ENCODE assay signal across 18 cellular contexts in genomic region chr5:174545926-174546325, GRCh38.
DNase-seq lines count a peak whose midpoint lies in the region; ATAC-seq, FAIRE-seq and TF ChIP-seq lines count a peak whose summit lies in the region.
"Had no signal": no experiment of that assay in that cellular context is flagged by ENCODE, and none has a peak within 500 bp of the region (broad histone marks: within the 10 kb centered on the region; RNA-seq: fewer than 3 reads in every experiment).

No MANE protein-coding gene starts in this region.

- intact Hi-C loops in activated CD4-positive, alpha-beta T cell treated with anti-CD3 and anti-CD28 coated beads for 36 hours (cut with DNase I, micrococcal nuclease): no loop called here
- intact Hi-C loops in GM12878 (cut with micrococcal nuclease; ENCODE audit: unreplicated experiment): no loop called here

- no peak overlapping the region for H2AFZ ChIP-seq in GM12878 (ENCODE audit: control insufficient read depth, low read depth, low read length)
- H2AFZ ChIP-seq in neural progenitor cell (replicated peaks): no peak overlapping the region

- ATAC-seq in activated CD4-positive, alpha-beta T cell treated with anti-CD3 and anti-CD28 coated beads for 36 hours: no peak
- ATAC-seq in GM12878: peak; percentile 21; the same call in 1 of the 3 replicates
- ATAC-seq in GM21576 (IDR thresholded peaks at IDR 0.05; ENCODE audit: unreplicated experiment): no peak
- ATAC-seq: A549 had no signal

- H3K27me3 Mint-ChIP-seq in activated CD4-positive, alpha-beta T cell treated with anti-CD3 and anti-CD28 coated beads for 36 hours: no peaks in the 10 kb centered on the region
- peaks cover 17% of the 10 kb centered on the region for H3K27me3 Mint-ChIP-seq in neural progenitor cell (ENCODE audit: insufficient read depth, low read depth)

- POLR2A ChIA-PET in activated CD4-positive, alpha-beta T cell treated with anti-CD3 and anti-CD28 coated beads for 36 hours (lab: Charles Lee): no interaction called here
- POLR2A ChIA-PET in GM12878 (lab: Charles Lee): no interaction called here

- H3K36me3 ChIP-seq in GM12878 (ENCODE audit: control insufficient read depth in 2 of 2, insufficient read depth in 2 of 2, low read length in 1 of 2) (no peaks in the 10 kb centered on the region), neural progenitor cell (no peaks in the 10 kb centered on the region)

- H3K27me3 ChIP-seq in GM12878 (replicated peaks in 1 of 2; ENCODE audit: control insufficient read depth in 2 of 2, insufficient read depth in 2 of 2, low read length in 1 of 2): peaks cover 0 to 2% of the 10 kb centered on the region in 2 experiments; a peak in 1 of 4 replicates
- no peaks in the 10 kb centered on the region for H3K27me3 ChIP-seq in neural progenitor cell

- H3K4me1 Mint-ChIP-seq in activated CD4-positive, alpha-beta T cell treated with anti-CD3 and anti-CD28 coated beads for 36 hours: no peaks in the 10 kb centered on the region
- H3K4me1 Mint-ChIP-seq in neural progenitor cell: peaks cover 21% of the 10 kb centered on the region

- SMC1A ChIA-PET in GM12878 (lab: Charles Lee; ENCODE audit: uncharacterized antibody, unreplicated experiment): no interaction called here

- no peak for TF ChIP-seq RAD21 in GM12878 (IDR thresholded peaks at IDR 0.05; ENCODE audit: insufficient read depth, low read depth, low read length)

- no peaks in the 10 kb centered on the region for H3K36me3 Mint-ChIP-seq in activated CD4-positive, alpha-beta T cell treated with anti-CD3 and anti-CD28 coated beads for 36 hours (ENCODE audit: low read depth)
- no peaks in the 10 kb centered on the region for H3K36me3 Mint-ChIP-seq in neural progenitor cell

- no TSS peak for BruUV-seq in GM12878 (replicated peaks; lab: Mats Ljungman, UMichigan)

- in situ Hi-C loops in GM12878 (cut with MboI): no loop called here

- RAD21 ChIA-PET in GM12878 (lab: Charles Lee; ENCODE audit: unreplicated experiment): no interaction called here

- no peaks in the 10 kb centered on the region for H3K9me3 Mint-ChIP-seq in activated CD4-positive, alpha-beta T cell treated with anti-CD3 and anti-CD28 coated beads for 36 hours (ENCODE audit: low read depth)
- peaks cover 5% of the 10 kb centered on the region for H3K9me3 Mint-ChIP-seq in neural progenitor cell
- H3K9me3 Mint-ChIP-seq: CD4-positive, alpha-beta T cell; H9 had no signal

- H3K4me1 ChIP-seq in GM12878 (ENCODE audit: control insufficient read depth, insufficient read depth, low read length): no peaks in the 10 kb centered on the region; the same call in 1 of the 2 replicates
- peaks cover 9% of the 10 kb centered on the region for H3K4me1 ChIP-seq in neural progenitor cell
- H3K4me1 ChIP-seq: A549 had no signal

- CTCF ChIA-PET in activated CD4-positive, alpha-beta T cell treated with anti-CD3 and anti-CD28 coated beads for 36 hours (lab: Charles Lee): no interaction called here
- CTCF ChIA-PET in GM12878 (lab: Yijun Ruan, JAX): no interaction called here

- no peak for TF ChIP-seq EP300 in GM12878 (IDR thresholded peaks at IDR 0.05; ENCODE audit: borderline replicate concordance in 1 of 2, control insufficient read depth in 1 of 2, low read depth in 2 of 2, low read length in 2 of 2)

- no peak for FAIRE-seq in GM12878 (lab: Jason Lieb, UNC)
- FAIRE-seq: A549, D721Med, G401.6, H1 had no signal

- no peak overlapping the region for H3K27ac ChIP-seq in GM12878 (ENCODE audit: control insufficient read depth, insufficient read depth)
- no peak overlapping the region for H3K27ac ChIP-seq in neural progenitor cell
- H3K27ac ChIP-seq: 22Rv1, A549, C4-2B, HL-60 had no signal

- H3K79me2 ChIP-seq in GM12878 (ENCODE audit: control insufficient read depth, insufficient read depth, low read length): no peaks in the 10 kb centered on the region
- H3K79me2 ChIP-seq in neural progenitor cell (ENCODE audit: low read depth): no peaks in the 10 kb centered on the region

- H3K4me3 ChIP-seq in GM12878 (no peak overlapping the region), neural progenitor cell (no peak overlapping the region)
- H3K4me3 ChIP-seq: A549 had no signal

- no peak overlapping the region for H3K4me3 Mint-ChIP-seq in activated CD4-positive, alpha-beta T cell treated with anti-CD3 and anti-CD28 coated beads for 36 hours
- no peak overlapping the region for H3K4me3 Mint-ChIP-seq in neural progenitor cell
- H3K4me3 Mint-ChIP-seq: CD4-positive, alpha-beta T cell; H9 had no signal

- H3F3A ChIP-seq in neural progenitor cell (ENCODE audit: low read depth): no peaks in the 10 kb centered on the region

- no peak for TF ChIP-seq POLR2A in GM12878 (IDR thresholded peaks at IDR 0.05; ENCODE audit: low read depth, low read length)

- no peak overlapping the region for H3K27ac Mint-ChIP-seq in activated CD4-positive, alpha-beta T cell treated with anti-CD3 and anti-CD28 coated beads for 36 hours
- H3K27ac Mint-ChIP-seq in neural progenitor cell: no peak overlapping the region
- H3K27ac Mint-ChIP-seq: CD4-positive, alpha-beta T cell; H9 had no signal

- H3K9ac ChIP-seq in GM12878 (ENCODE audit: control insufficient read depth, insufficient read depth, low read length) (no peak overlapping the region), neural progenitor cell (no peak overlapping the region)

- no peaks in the 10 kb centered on the region; the same call in 1 of the 2 replicates for H4K20me1 ChIP-seq in GM12878 (ENCODE audit: control insufficient read depth, insufficient read depth)
- no peaks in the 10 kb centered on the region for H4K20me1 ChIP-seq in neural progenitor cell (ENCODE audit: low read depth)

- H3K9me3 ChIP-seq in GM12878 (replicated peaks; ENCODE audit: control insufficient read depth, insufficient read depth, low read length): no peaks in the 10 kb centered on the region
- H3K9me3 ChIP-seq in neural progenitor cell (ENCODE audit: low read depth): no peaks in the 10 kb centered on the region
- H3K9me3 ChIP-seq: A549, Caco-2 had no signal

- no peak overlapping the region for H3K4me2 ChIP-seq in GM12878 (ENCODE audit: control insufficient read depth, insufficient read depth)
- H3K4me2 ChIP-seq in neural progenitor cell: no peak overlapping the region
- H3K4me2 ChIP-seq: A549 had no signal

- 4% methylated on average over 3 of the region's 3 CpGs for WGBS in GM12878 (ENCODE audit: insufficient coverage, insufficient replicate concordance, low lambda C conversion rate, missing lambda C conversion rate)

- TF ChIP-seq CTCF in GM12878 (IDR thresholded peaks at IDR 0.05 in 2 of 3, conservative IDR thresholded peaks at IDR 0.05 in 1 of 3; ENCODE audit: control insufficient read depth in 2 of 3, extremely low read depth in 1 of 3, insufficient read depth in 1 of 3, low read depth in 3 of 3, low read length in 3 of 3) (no peak), neural progenitor cell (IDR thresholded peaks at IDR 0.05) (no peak)

- DNase-seq in activated CD4-positive, alpha-beta T cell treated with anti-CD3 and anti-CD28 coated beads for 36 hours: peak; percentile 5
- DNase-seq in activated CD4-positive, alpha-beta T cell treated with anti-CD3 and anti-CD28 coated beads for 4 hours: no peak
- DNase-seq in M059J (ENCODE audit: low read depth) (peak; percentile 32), GM12878 (ENCODE audit: low read depth, low spot score) (peak; percentile 17), neural progenitor cell (ENCODE audit: low spot score) (no peak)
- no peak for DNase-seq in stimulated activated CD4-positive, alpha-beta T cell treated with anti-CD3 and anti-CD28 coated beads, Interleukin-15, amount 100 ng/mL, for 24 hours
- DNase-seq: AML-193; Caco-2; CD4-positive, alpha-beta T cell; H9 had no signal

TF ChIP-seq in GM12878, 131 proteins besides CTCF, POLR2A, EP300 and RAD21 (continues in another document):
- TF ChIP-seq SRF (IDR thresholded peaks at IDR 0.05; ENCODE audit: low read depth in 2 of 2, low read length in 2 of 2) (no peak), CEBPB (IDR thresholded peaks at IDR 0.05; ENCODE audit: borderline replicate concordance in 1 of 2, low read depth in 2 of 2, low read length in 2 of 2) (no peak), DPF2 (IDR thresholded peaks at IDR 0.05) (no peak), RAD51 (IDR thresholded peaks at IDR 0.05) (no peak), ZBED1 (IDR thresholded peaks at IDR 0.05; ENCODE audit: borderline replicate concordance) (no peak), FOS (IDR thresholded peaks at IDR 0.05; ENCODE audit: borderline replicate concordance, extremely low read depth, insufficient read length) (no peak), FOXM1 (IDR thresholded peaks at IDR 0.05; ENCODE audit: low read depth, low read length) (no peak), USF2 (IDR thresholded peaks at IDR 0.05; ENCODE audit: borderline replicate concordance, low read depth, low read length) (no peak), MTA2 (IDR thresholded peaks at IDR 0.05; ENCODE audit: low read depth) (peak; percentile 16; the same call in 1 of the 2 replicates), SPI1 (IDR thresholded peaks at IDR 0.05; ENCODE audit: borderline replicate concordance, insufficient read depth, low read depth, low read length) (peak; percentile 1; the same call in 1 of the 2 replicates)

Comparison
In these comparisons a context has a peak if more than half of its experiments do, and no peak if none do; other contexts are left out.
1. DNase-seq: peak in activated CD4-positive, alpha-beta T cell treated with anti-CD3 and anti-CD28 coated beads for 36 hours (single experiment), M059J (single experiment) and GM12878 (single experiment); none in activated CD4-positive, alpha-beta T cell treated with anti-CD3 and anti-CD28 coated beads for 4 hours (0 of 2), stimulated activated CD4-positive, alpha-beta T cell treated with anti-CD3 and anti-CD28 coated beads, Interleukin-15, amount 100 ng/mL, for 24 hours (single experiment) and neural progenitor cell (single experiment).